In genomic region chr20:38674178-38675133, GRCh38 we compare ENCODE assay signal across 7 cellular contexts.
A peak's percentile ranks its signal among the peaks of the same experiment; 100 is the strongest.
DNase-seq lines count a peak whose midpoint lies in the region; ATAC-seq lines count a peak whose summit lies in the region.

No MANE protein-coding gene starts in this region.

- peak overlapping the region; percentile 52 for H3K4me3 ChIP-seq in effector memory CD4-positive, alpha-beta T cell (ENCODE audit: insufficient read depth, low read depth, low read length, poor library complexity, severe bottlenecking)

- peaks cover 15% of the 10 kb centered on the region for H3K27me3 ChIP-seq in effector memory CD4-positive, alpha-beta T cell (replicated peaks; ENCODE audit: control insufficient read depth, insufficient read depth, low read length, poor library complexity, severe bottlenecking)

- H3K4me1 ChIP-seq in effector memory CD4-positive, alpha-beta T cell (ENCODE audit: control insufficient read depth, insufficient read depth, low read length, poor library complexity, severe bottlenecking) = peaks cover 12% of the 10 kb centered on the region

- no peaks in the 10 kb centered on the region for H3K9me3 ChIP-seq in effector memory CD4-positive, alpha-beta T cell (ENCODE audit: control insufficient read depth, low read length)

- DNase-seq in NCI-H146 treated with DMSO at 0.1 percent for 48 hours (lab: John Stamatoyannopoulos, UW; ENCODE audit: unreplicated experiment) (peak; percentile 46), middle frontal gyrus (ENCODE audit: extremely low spot score, low spot score) (peak; percentile 18), LoVo (ENCODE audit: low spot score) (no peak)
- DNase-seq in activated CD8-positive, alpha-beta memory T cell treated with anti-CD3 and anti-CD28 coated beads for 1 hour (ENCODE audit: extremely low read depth in 1 of 2, low read depth in 1 of 2) = peak; percentile 24 to 45
- DNase-seq in effector memory CD4-positive, alpha-beta T cell = peak; percentile 22 to 50 (median 43)
- DNase-seq in stimulated activated CD8-positive, alpha-beta memory T cell treated with anti-CD3 and anti-CD28 coated beads, Interleukin-15, amount 100 ng/mL, for 48 hours (ENCODE audit: low read depth in 2 of 2) = peak; percentile 54 to 62

- no peak overlapping the region for H3K27ac ChIP-seq in effector memory CD4-positive, alpha-beta T cell (ENCODE audit: insufficient read depth, low read length, poor library complexity, severe bottlenecking)

- H3K36me3 ChIP-seq in effector memory CD4-positive, alpha-beta T cell (ENCODE audit: control insufficient read depth, insufficient read depth, low read length) = no peaks in the 10 kb centered on the region

- ATAC-seq in GM19035 (IDR thresholded peaks at IDR 0.05; ENCODE audit: unreplicated experiment) = peak; percentile 60
